1 cellular context compared by ENCODE assay signal in genomic region chr5:476102-476813, GRCh38.
TF ChIP-seq lines count a peak whose summit lies in the region.

No MANE protein-coding gene starts in this region.

TF ChIP-seq in HepG2, 621 proteins besides CTCF, POLR2A, EP300 and RAD21 (continued from another document):
- TF ChIP-seq, protein P1, sequence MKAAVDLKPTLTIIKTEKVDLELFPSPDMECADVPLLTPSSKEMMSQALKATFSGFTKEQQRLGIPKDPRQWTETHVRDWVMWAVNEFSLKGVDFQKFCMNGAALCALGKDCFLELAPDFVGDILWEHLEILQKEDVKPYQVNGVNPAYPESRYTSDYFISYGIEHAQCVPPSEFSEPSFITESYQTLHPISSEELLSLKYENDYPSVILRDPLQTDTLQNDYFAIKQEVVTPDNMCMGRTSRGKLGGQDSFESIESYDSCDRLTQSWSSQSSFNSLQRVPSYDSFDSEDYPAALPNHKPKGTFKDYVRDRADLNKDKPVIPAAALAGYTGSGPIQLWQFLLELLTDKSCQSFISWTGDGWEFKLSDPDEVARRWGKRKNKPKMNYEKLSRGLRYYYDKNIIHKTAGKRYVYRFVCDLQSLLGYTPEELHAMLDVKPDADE (CRISPR knock-in tag; IDR thresholded peaks at IDR 0.05), result no peak
- no peak for TF ChIP-seq RFXAP (CRISPR knock-in tag; IDR thresholded peaks at IDR 0.05; ENCODE audit: borderline replicate concordance)
- TF ChIP-seq MED8 (CRISPR knock-in tag; IDR thresholded peaks at IDR 0.05; ENCODE audit: insufficient replicate concordance), result no peak
TF ChIP-seq in HepG2: peak in this region for 6.
